ENCODE assay signal across 10 cellular contexts in the genomic region with DNA sequence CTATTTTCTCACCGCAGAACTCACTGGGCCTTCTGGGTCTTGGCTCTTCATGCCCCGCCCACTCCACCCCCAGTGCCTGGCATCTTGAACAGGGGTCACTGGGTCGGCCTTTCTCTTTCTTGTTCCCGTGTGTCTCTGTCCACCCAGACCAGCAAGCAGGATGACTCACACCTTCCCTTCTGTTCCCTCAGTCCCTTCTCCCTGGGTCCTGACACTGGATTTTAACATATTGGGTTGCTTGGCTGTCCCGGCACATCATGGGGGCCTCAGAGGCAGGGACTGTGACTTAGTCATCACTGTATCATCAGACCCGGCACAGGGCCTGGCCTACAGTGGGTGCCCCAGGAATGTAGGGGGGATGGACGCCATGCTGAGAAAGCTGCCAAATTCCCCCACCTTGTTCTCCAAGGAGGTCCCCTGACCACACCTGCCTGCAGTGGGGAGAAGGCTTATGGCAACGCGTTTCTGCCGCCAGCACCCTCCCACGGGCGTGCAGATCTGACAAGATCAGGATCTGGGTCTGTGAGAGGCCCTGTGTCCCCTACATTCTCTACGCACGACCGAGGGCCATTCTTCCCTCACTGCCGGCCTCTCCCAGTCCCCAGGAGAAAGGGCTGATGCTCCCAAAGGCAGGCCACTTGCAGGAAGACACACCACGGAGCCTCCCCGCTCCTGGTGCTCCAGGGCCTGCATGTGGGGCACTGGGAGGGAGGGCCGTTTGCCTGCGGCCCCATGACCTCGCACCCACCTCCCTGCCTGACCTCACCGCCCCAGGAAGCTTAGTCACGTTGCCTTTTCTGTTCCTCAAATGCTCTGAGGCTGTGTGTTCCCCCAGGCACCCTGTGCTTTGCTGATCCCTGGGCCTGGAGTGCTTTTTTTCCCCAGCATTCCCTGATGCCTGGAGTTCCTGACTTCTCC.
DNase-seq lines count a peak whose midpoint lies in the region; ATAC-seq, FAIRE-seq and TF ChIP-seq lines count a peak whose summit lies in the region.
"Had no signal": no experiment of that assay in that cellular context is flagged by ENCODE, and none has a peak within 500 bp of the region (broad histone marks: within the 10 kb centered on the region; RNA-seq: fewer than 3 reads in every experiment).

No MANE protein-coding gene starts in this region.

- H3K9me3 ChIP-seq in endothelial cell of umbilical vein (replicated peaks; ENCODE audit: control insufficient read depth, insufficient read depth, low read length) (no peaks in the 10 kb centered on the region), esophagus muscularis mucosa (no peaks in the 10 kb centered on the region)
- H3K9me3 ChIP-seq: ovary had no signal

- no peak for TF ChIP-seq EP300 in esophagus muscularis mucosa (IDR thresholded peaks at IDR 0.05)

- no peaks in the 10 kb centered on the region for H3K36me3 Mint-ChIP-seq in neural crest cell (ENCODE audit: low read depth)

- 67% methylated on average over 22 of the region's 23 CpGs for WGBS in esophagus muscularis mucosa

- POLR2A ChIA-PET in GM10248 (lab: Yijun Ruan, JAX), result no interaction called here
- POLR2A ChIA-PET in endothelial cell of umbilical vein (lab: Charles Lee), result no interaction called here

- no peaks in the 10 kb centered on the region for H3K9me1 ChIP-seq in endothelial cell of umbilical vein (replicated peaks; ENCODE audit: control insufficient read depth, extremely low read depth, insufficient read depth, low read length)

- H3K4me3 Mint-ChIP-seq in neural crest cell, result no peak overlapping the region

- dilution Hi-C loops in endothelial cell of umbilical vein (cut with MboI; ENCODE audit: extremely low pct_ligation_motif_present, low sequenced_read_pairs), result no loop called here

- H3K9ac ChIP-seq in endothelial cell of umbilical vein (replicated peaks; ENCODE audit: extremely low read depth, insufficient read depth, low read length), result no peak overlapping the region

- H3K4me3 ChIP-seq in endothelial cell of umbilical vein (replicated peaks in 1 of 3; ENCODE audit: insufficient read depth in 1 of 3, low read depth in 1 of 3, low read length in 3 of 3) (no peak overlapping the region), esophagus muscularis mucosa (no peak overlapping the region)
- H3K4me3 ChIP-seq: ovary had no signal

- CTCF ChIA-PET in GM10248 (lab: Yijun Ruan, JAX) (no interaction called here), endothelial cell of umbilical vein (lab: Charles Lee) (no interaction called here)

- no peak for TF ChIP-seq POLR2A in endothelial cell of umbilical vein (IDR thresholded peaks at IDR 0.05; ENCODE audit: low read depth, low read length)
- TF ChIP-seq POLR2A in esophagus muscularis mucosa (IDR thresholded peaks at IDR 0.05; ENCODE audit: low read depth), result no peak

- no peak overlapping the region for H3K4me2 ChIP-seq in endothelial cell of umbilical vein (ENCODE audit: insufficient read depth, low read length)

- no peaks in the 10 kb centered on the region for H3K27me3 ChIP-seq in endothelial cell of umbilical vein (ENCODE audit: control insufficient read depth in 2 of 2, insufficient read depth in 2 of 2, low read length in 2 of 2)
- no peaks in the 10 kb centered on the region for H3K27me3 ChIP-seq in esophagus muscularis mucosa
- H3K27me3 ChIP-seq: ovary had no signal

- peaks cover 27% of the 10 kb centered on the region for H3K4me1 Mint-ChIP-seq in neural crest cell

- H4K20me1 ChIP-seq in endothelial cell of umbilical vein (replicated peaks; ENCODE audit: control insufficient read depth, extremely low read depth, insufficient read depth, low read length), result no peaks in the 10 kb centered on the region

- no peak overlapping the region for H2AFZ ChIP-seq in endothelial cell of umbilical vein (ENCODE audit: low read depth, low read length)

- no peak overlapping the region for H3K27ac ChIP-seq in endothelial cell of umbilical vein (ENCODE audit: insufficient read depth, low read depth, low read length)
- H3K27ac ChIP-seq in esophagus muscularis mucosa (replicated peaks in 1 of 4), result peak overlapping the region in 1 of 4 donors; percentile 11
- H3K27ac ChIP-seq: ovary had no signal

- no peaks in the 10 kb centered on the region for H3K9me3 Mint-ChIP-seq in neural crest cell

- H3K79me2 ChIP-seq in endothelial cell of umbilical vein (ENCODE audit: control insufficient read depth, insufficient read depth, low read length), result no peaks in the 10 kb centered on the region

- no peak for ATAC-seq in GM21447 (IDR thresholded peaks at IDR 0.05; ENCODE audit: unreplicated experiment)

- H3K27ac Mint-ChIP-seq in neural crest cell (ENCODE audit: unreplicated experiment), result peak overlapping the region; percentile 91

- no TSS peak for BruUV-seq in endothelial cell of umbilical vein (replicated peaks; lab: Mats Ljungman, UMichigan)

- DNase-seq in GM10248 (ENCODE audit: extremely low spot score), result peak; percentile 35
- peak; percentile 14 for DNase-seq in RKO (ENCODE audit: low spot score)
- no peak for DNase-seq in endothelial cell of umbilical vein (ENCODE audit: low read depth, low spot score)
- DNase-seq in neural crest cell (ENCODE audit: low read depth, low spot score), result no peak
- no peak for DNase-seq in esophagus muscularis mucosa (ENCODE audit: extremely low spot score)
- DNase-seq in NCI-H1436 treated with DMSO at 0.1 percent for 48 hours (lab: John Stamatoyannopoulos, UW), result no peak
- no peak for DNase-seq in 8988T
- DNase-seq: activated T-cell treated with anti-CD3 and anti-CD28 coated beads, Interleukin-2, amount 50 U/mL, for 48 hours; ovary had no signal

- H3K36me3 ChIP-seq in endothelial cell of umbilical vein (ENCODE audit: control insufficient read depth in 2 of 2, extremely low read depth in 1 of 2, insufficient read depth in 2 of 2, low read length in 2 of 2) (no peaks in the 10 kb centered on the region), esophagus muscularis mucosa (no peaks in the 10 kb centered on the region)
- H3K36me3 ChIP-seq: ovary had no signal

- TF ChIP-seq CTCF in GM10248 (IDR thresholded peaks at IDR 0.05; ENCODE audit: control extremely low read depth, extremely low read depth, low read depth, missing control alignments), result no peak
- no peak for TF ChIP-seq CTCF in endothelial cell of umbilical vein (IDR thresholded peaks at IDR 0.05; ENCODE audit: extremely low read depth in 1 of 2, insufficient read depth in 1 of 2, low read depth in 1 of 2, low read length in 2 of 2)
- TF ChIP-seq CTCF in neural crest cell (conservative IDR thresholded peaks at IDR 0.05), result no peak
- no peak for TF ChIP-seq CTCF in esophagus muscularis mucosa (IDR thresholded peaks at IDR 0.05)

- H3K27me3 Mint-ChIP-seq in neural crest cell (ENCODE audit: low read depth), result no peaks in the 10 kb centered on the region

- peaks cover 4% of the 10 kb centered on the region for H3K4me1 ChIP-seq in endothelial cell of umbilical vein (ENCODE audit: control insufficient read depth, extremely low read depth, insufficient read depth, low read length)
- peaks cover 0 to 14% (median 5%) of the 10 kb centered on the region in 4 donors for H3K4me1 ChIP-seq in esophagus muscularis mucosa

- FAIRE-seq in endothelial cell of umbilical vein (lab: Jason Lieb, UNC), result peak; percentile 42

- intact Hi-C loops in endothelial cell of umbilical vein (cut with micrococcal nuclease), result no loop called here
- intact Hi-C loops in esophagus muscularis mucosa (cut with DNase I), result no loop called here

TF ChIP-seq in endothelial cell of umbilical vein, 7 proteins besides CTCF, POLR2A, EP300 and RAD21:
- TF ChIP-seq, protein P1, sequence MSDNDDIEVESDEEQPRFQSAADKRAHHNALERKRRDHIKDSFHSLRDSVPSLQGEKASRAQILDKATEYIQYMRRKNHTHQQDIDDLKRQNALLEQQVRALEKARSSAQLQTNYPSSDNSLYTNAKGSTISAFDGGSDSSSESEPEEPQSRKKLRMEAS (IDR thresholded peaks at IDR 0.05; ENCODE audit: insufficient read depth, insufficient read length), result no peak
- no peak for TF ChIP-seq EZH2 (IDR thresholded peaks at IDR 0.05; ENCODE audit: borderline replicate concordance, low read depth, low read length, severe bottlenecking)
- no peak for TF ChIP-seq MYC (IDR thresholded peaks at IDR 0.05; ENCODE audit: low read depth, low read length)
- no peak for TF ChIP-seq JUN (IDR thresholded peaks at IDR 0.05; ENCODE audit: borderline replicate concordance, insufficient read depth, insufficient read length, low read depth)
- TF ChIP-seq POLR2AphosphoS5 (IDR thresholded peaks at IDR 0.05; ENCODE audit: insufficient read depth, low read depth, low read length), result no peak
- no peak for TF ChIP-seq GATA2 (IDR thresholded peaks at IDR 0.05; ENCODE audit: insufficient read depth, insufficient read length, low read depth, low read length)
- TF ChIP-seq FOS (IDR thresholded peaks at IDR 0.05; ENCODE audit: borderline replicate concordance, insufficient read depth, low read length), result peak; percentile 13

Comparison
In these comparisons a context has a peak if more than half of its experiments do, and no peak if none do; other contexts are left out.
1. DNase-seq: peak in GM10248 (single experiment) and RKO (single experiment); none in endothelial cell of umbilical vein (single experiment), neural crest cell (single experiment), esophagus muscularis mucosa (single experiment), NCI-H1436 treated with DMSO at 0.1 percent for 48 hours (single experiment) and 8988T (single experiment).